ENCODE assay signal across 18 cellular contexts in genomic region chr11:96335389-96335788, GRCh38. TPM values are rescaled to one million over a fixed set of nuclear protein-coding genes. Genes with fewer than 3 reads are reported as not detected.
A peak's percentile ranks its signal among the peaks of the same experiment; 100 is the strongest.
DNase-seq lines count a peak whose midpoint lies in the region; ATAC-seq and TF ChIP-seq lines count a peak whose summit lies in the region.
"Had no signal": no experiment of that assay in that cellular context is flagged by ENCODE, and none has a peak within 500 bp of the region (broad histone marks: within the 10 kb centered on the region; RNA-seq: fewer than 3 reads in every experiment).

No MANE protein-coding gene starts in this region.

- no peak overlapping the region for H3K4me3 ChIP-seq in cardiac muscle cell
- H3K4me3 ChIP-seq: MG63, pancreas, testis had no signal

- peak in 1 of 2 donors; percentile 42 for DNase-seq in cardiac muscle cell (ENCODE audit: low read depth in 1 of 2, low spot score in 1 of 2)
- no peak for DNase-seq in left ventricle myocardium superior
- DNase-seq in activated naive CD8-positive, alpha-beta T cell treated with anti-CD3 and anti-CD28 coated beads for 36 hours, result no peak
- no peak for DNase-seq in mesothelial cell of epicardium (ENCODE audit: low spot score in 2 of 2, unreplicated experiment in 2 of 2)
- no peak for DNase-seq in stimulated activated naive CD8-positive, alpha-beta T cell treated with anti-CD3 and anti-CD28 coated beads, Interleukin-15, amount 100 ng/mL, for 72 hours
- no peak for DNase-seq in nucleus accumbens (lab: John Stamatoyannopoulos, UW)
- DNase-seq in GDM1 (lab: John Stamatoyannopoulos, UW), result no peak
- DNase-seq: activated CD4-positive, alpha-beta T cell treated with anti-CD3 and anti-CD28 coated beads for 4 hours; activated T-cell treated with anti-CD3 and anti-CD28 coated beads, Interleukin-2, amount 50 U/mL, for 1 hour; anterior cingulate cortex; MG63; NCI-H2171; pancreas; stimulated activated CD4-positive, alpha-beta T cell treated with anti-CD3 and anti-CD28 coated beads, Interleukin-12 subunit alpha, Interleukin-12 subunit beta, amount 100 ng/mL, for 4 hours; testis had no signal

- H3K4me1 Mint-ChIP-seq in activated naive CD8-positive, alpha-beta T cell treated with anti-CD3 and anti-CD28 coated beads for 36 hours, result peaks cover 81% of the 10 kb centered on the region
- H3K4me1 Mint-ChIP-seq in mesothelial cell of epicardium, result peaks cover 79% of the 10 kb centered on the region
- H3K4me1 Mint-ChIP-seq in stimulated activated naive CD8-positive, alpha-beta T cell treated with anti-CD3 and anti-CD28 coated beads, Interleukin-15, amount 100 ng/mL, for 72 hours, result peaks cover 95% of the 10 kb centered on the region

- peaks cover 3% of the 10 kb centered on the region for H3K9me3 Mint-ChIP-seq in activated naive CD8-positive, alpha-beta T cell treated with anti-CD3 and anti-CD28 coated beads for 36 hours
- no peaks in the 10 kb centered on the region for H3K9me3 Mint-ChIP-seq in mesothelial cell of epicardium
- H3K9me3 Mint-ChIP-seq in stimulated activated naive CD8-positive, alpha-beta T cell treated with anti-CD3 and anti-CD28 coated beads, Interleukin-15, amount 100 ng/mL, for 72 hours, result no peaks in the 10 kb centered on the region
- H3K9me3 Mint-ChIP-seq: memory B cell had no signal

- peaks cover 34% of the 10 kb centered on the region for H3K36me3 Mint-ChIP-seq in activated naive CD8-positive, alpha-beta T cell treated with anti-CD3 and anti-CD28 coated beads for 36 hours
- peaks cover 4% of the 10 kb centered on the region for H3K36me3 Mint-ChIP-seq in mesothelial cell of epicardium

- H3K4me3 Mint-ChIP-seq in activated naive CD8-positive, alpha-beta T cell treated with anti-CD3 and anti-CD28 coated beads for 36 hours, result no peak overlapping the region
- H3K4me3 Mint-ChIP-seq in mesothelial cell of epicardium, result no peak overlapping the region
- H3K4me3 Mint-ChIP-seq in stimulated activated naive CD8-positive, alpha-beta T cell treated with anti-CD3 and anti-CD28 coated beads, Interleukin-15, amount 100 ng/mL, for 72 hours, result peak overlapping the region in 1 of 2 donors; percentile 11
- H3K4me3 Mint-ChIP-seq: memory B cell had no signal

- H3K4me1 ChIP-seq in cardiac muscle cell (ENCODE audit: low read depth), result peaks cover 53% of the 10 kb centered on the region

- H3K27ac Mint-ChIP-seq in activated naive CD8-positive, alpha-beta T cell treated with anti-CD3 and anti-CD28 coated beads for 36 hours, result peak overlapping the region; percentile 16
- peak overlapping the region; percentile 72 for H3K27ac Mint-ChIP-seq in mesothelial cell of epicardium
- no peak overlapping the region for H3K27ac Mint-ChIP-seq in stimulated activated naive CD8-positive, alpha-beta T cell treated with anti-CD3 and anti-CD28 coated beads, Interleukin-15, amount 100 ng/mL, for 72 hours
- H3K27ac Mint-ChIP-seq: memory B cell had no signal

- no peaks in the 10 kb centered on the region for H3K36me3 ChIP-seq in cardiac muscle cell
- H3K36me3 ChIP-seq: MG63, pancreas had no signal

- H3K27me3 Mint-ChIP-seq in activated naive CD8-positive, alpha-beta T cell treated with anti-CD3 and anti-CD28 coated beads for 36 hours, result no peaks in the 10 kb centered on the region
- no peaks in the 10 kb centered on the region for H3K27me3 Mint-ChIP-seq in mesothelial cell of epicardium (ENCODE audit: low read depth)
- no peaks in the 10 kb centered on the region for H3K27me3 Mint-ChIP-seq in stimulated activated naive CD8-positive, alpha-beta T cell treated with anti-CD3 and anti-CD28 coated beads, Interleukin-15, amount 100 ng/mL, for 72 hours
- H3K27me3 Mint-ChIP-seq: memory B cell had no signal

- H3K27me3 ChIP-seq in cardiac muscle cell, result no peaks in the 10 kb centered on the region
- H3K27me3 ChIP-seq: MG63, pancreas, testis had no signal

- ATAC-seq in left ventricle myocardium superior (no peak), HG02870 (IDR thresholded peaks at IDR 0.05; ENCODE audit: unreplicated experiment) (no peak)
- ATAC-seq in stimulated activated naive CD8-positive, alpha-beta T cell treated with anti-CD3 and anti-CD28 coated beads, Interleukin-15, amount 100 ng/mL, for 72 hours, result no peak
- ATAC-seq: pancreas, SK-N-SH treated with all-trans-retinoic acid at 6 μM for 48 hours had no signal

- H3K9me3 ChIP-seq in cardiac muscle cell (ENCODE audit: low read depth), result no peaks in the 10 kb centered on the region
- H3K9me3 ChIP-seq: MG63, pancreas, testis had no signal

- intact Hi-C loops in left ventricle myocardium superior (cut with micrococcal nuclease), result loop anchor here (5.0 kb wide), 1 partner anchor 278 kb away; no protein-coding TSS in a partner anchor

- peak overlapping the region; percentile 3 for H3K27ac ChIP-seq in cardiac muscle cell
- H3K27ac ChIP-seq: pancreas, testis had no signal

- TF ChIP-seq CTCF in cardiac muscle cell (IDR thresholded peaks at IDR 0.05; ENCODE audit: low read depth, low read length), result no peak
- no peak for TF ChIP-seq CTCF in mesothelial cell of epicardium (IDR thresholded peaks at IDR 0.05; ENCODE audit: unreplicated experiment)

RNA-seq across cellular contexts. Expression of gene MAML2, which starts 7.6 kb away (rescaled TPM):
- total RNA-seq in cardiac muscle cell, result 6.3 and 8.2 TPM in 2 replicates
- polyA plus RNA-seq in cardiac muscle cell, result 1.1 and 5.5 TPM in 2 replicates
- 4.1 TPM for total RNA-seq in left ventricle myocardium superior
- 10 to 100 TPM; 14.1 to 14.3 TPM for total RNA-seq in activated naive CD8-positive, alpha-beta T cell treated with anti-CD3 and anti-CD28 coated beads for 36 hours
- 36.4 to 38.4 TPM (median 38.3 TPM) in 3 replicates for total RNA-seq in mesothelial cell of epicardium

RNA-seq across cellular contexts. Expression of gene CCDC82, which starts 54.3 kb away (rescaled TPM):
- total RNA-seq in cardiac muscle cell, result 6.1 and 17.3 TPM in 2 replicates
- 17.3 and 20.3 TPM in 2 replicates for polyA plus RNA-seq in cardiac muscle cell
- total RNA-seq in left ventricle myocardium superior, result 14.1 TPM
- total RNA-seq in activated naive CD8-positive, alpha-beta T cell treated with anti-CD3 and anti-CD28 coated beads for 36 hours, result 10 to 100 TPM; 25.0 to 28.3 TPM
- total RNA-seq in mesothelial cell of epicardium, result 25.6 to 27.0 TPM (median 25.8 TPM) in 3 replicates

RNA-seq across cellular contexts. Expression of gene JRKL, which starts 54.4 kb away (rescaled TPM):
- total RNA-seq in cardiac muscle cell (3.0 and 3.8 TPM in 2 replicates), left ventricle myocardium superior (5.5 TPM), mesothelial cell of epicardium (12.2 to 12.9 TPM (median 12.7 TPM) in 3 replicates)
- 7.1 and 8.7 TPM in 2 replicates for polyA plus RNA-seq in cardiac muscle cell
- 1 to 10 TPM; 8.5 to 9.7 TPM for total RNA-seq in activated naive CD8-positive, alpha-beta T cell treated with anti-CD3 and anti-CD28 coated beads for 36 hours

Comparison
In these comparisons a context has a peak if more than half of its experiments do, and no peak if none do; other contexts are left out.
1. H3K27ac Mint-ChIP-seq: peak in activated naive CD8-positive, alpha-beta T cell treated with anti-CD3 and anti-CD28 coated beads for 36 hours (single experiment) and mesothelial cell of epicardium (single experiment); none in stimulated activated naive CD8-positive, alpha-beta T cell treated with anti-CD3 and anti-CD28 coated beads, Interleukin-15, amount 100 ng/mL, for 72 hours (0 of 2).